In the genomic region with DNA sequence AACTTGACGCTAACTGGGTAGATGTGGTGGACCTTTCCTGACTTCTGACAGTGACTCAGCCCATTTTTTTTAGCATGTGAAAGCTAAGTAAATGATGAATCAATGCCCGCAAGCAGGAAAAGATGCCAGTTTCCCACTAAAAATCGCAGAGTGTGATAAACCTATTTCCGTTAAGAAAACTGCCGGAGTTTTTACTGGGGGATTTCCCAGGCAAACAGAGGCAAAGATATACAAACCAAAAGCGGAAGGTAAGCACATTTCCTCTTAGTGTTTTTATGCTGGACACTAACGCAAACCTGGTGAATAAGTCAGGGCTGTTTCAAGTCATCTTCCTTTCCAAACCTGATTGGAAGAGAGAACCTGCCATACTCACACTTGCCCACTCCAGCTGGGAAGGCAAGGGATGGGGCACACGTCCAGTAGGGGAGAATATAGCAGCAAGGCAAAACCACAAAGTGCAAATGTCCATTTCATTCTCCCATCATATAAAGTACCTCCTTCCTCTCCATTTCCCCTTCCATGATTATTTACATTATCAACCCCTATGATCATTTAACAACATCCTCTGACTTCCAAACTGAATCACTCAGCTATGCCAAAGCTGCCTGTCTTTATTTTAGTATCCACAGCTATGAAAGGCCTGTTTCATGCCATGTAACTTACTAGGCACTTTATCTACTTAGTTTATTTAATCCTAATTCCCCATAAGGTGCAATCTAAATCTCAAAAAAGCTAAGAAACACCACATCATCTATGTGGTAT, we compare ENCODE assay signal across 12 cellular contexts.
DNase-seq lines count a peak whose midpoint lies in the region; ATAC-seq and TF ChIP-seq lines count a peak whose summit lies in the region.
"Had no signal": no experiment of that assay in that cellular context is flagged by ENCODE, and none has a peak within 500 bp of the region (broad histone marks: within the 10 kb centered on the region; RNA-seq: fewer than 3 reads in every experiment).

No MANE protein-coding gene starts in this region.

- H3K79me1 ChIP-seq in IMR-90 (ENCODE audit: low read depth in 1 of 2, low read length in 2 of 2), result peaks cover 6 to 7% of the 10 kb centered on the region in 2 experiments; a peak in 1 of 4 replicates

- peaks cover 8% of the 10 kb centered on the region for H3K9me1 ChIP-seq in IMR-90 (ENCODE audit: insufficient read depth, low read length)

- no peaks in the 10 kb centered on the region for H3K27me3 ChIP-seq in BLaER1 treated with 17β-estradiol and CSF1 and Interleukin-3, amounts not matched to agents 10 nM and 100 nM
- H3K27me3 ChIP-seq in IMR-90 (ENCODE audit: control insufficient read depth, insufficient read depth, low read length), result no peaks in the 10 kb centered on the region
- no peaks in the 10 kb centered on the region for H3K27me3 ChIP-seq in kidney epithelial cell (ENCODE audit: control insufficient read depth, insufficient read depth, low read length)
- no peaks in the 10 kb centered on the region for H3K27me3 ChIP-seq in WERI-Rb-1 (ENCODE audit: insufficient read depth, low read depth, severe bottlenecking)

- peaks cover 20 to 28% (median 21%) of the 10 kb centered on the region in 11 experiments for H3K9me3 ChIP-seq in BLaER1 treated with 17β-estradiol and CSF1 and Interleukin-3, amounts not matched to agents 10 nM and 100 nM (replicated peaks in 1 of 11)
- H3K9me3 ChIP-seq in IMR-90 (ENCODE audit: control insufficient read depth, insufficient read depth, low read length) (no peaks in the 10 kb centered on the region), WERI-Rb-1 (ENCODE audit: severe bottlenecking) (no peaks in the 10 kb centered on the region)
- H3K9me3 ChIP-seq: HAP-1 had no signal

- H3K18ac ChIP-seq in IMR-90 (ENCODE audit: low read depth, low read length), result peak overlapping the region; percentile 46

- peak overlapping the region in 1 of 2 experiments; percentile 57; a peak in 2 of 4 replicates for H4K8ac ChIP-seq in IMR-90 (ENCODE audit: low read depth in 2 of 2, low read length in 2 of 2)

- no peak overlapping the region for H3K4me3 ChIP-seq in BLaER1 treated with 17β-estradiol and CSF1 and Interleukin-3, amounts not matched to agents 10 nM and 100 nM
- H3K4me3 ChIP-seq in IMR-90 (ENCODE audit: insufficient read depth, low read depth, low read length), result no peak overlapping the region
- no peak overlapping the region for H3K4me3 ChIP-seq in kidney epithelial cell (ENCODE audit: low read depth, low read length)
- H3K4me3 ChIP-seq in WERI-Rb-1 (ENCODE audit: low read depth, low read length), result no peak overlapping the region
- H3K4me3 ChIP-seq: HAP-1 had no signal

- dilution Hi-C loops in IMR-90 (cut with HindIII; ENCODE audit: low sequenced_read_pairs, unreplicated experiment), result no loop called here

- BruUV-seq in IMR-90 (replicated peaks; lab: Mats Ljungman, UMichigan), result no TSS peak

- 0 out of 22 replicates have a peak overlapping the region, but pooled peaks of 1 of the 11 experiments have one; percentile 15 for H3K9ac ChIP-seq in BLaER1 treated with 17β-estradiol and CSF1 and Interleukin-3, amounts not matched to agents 10 nM and 100 nM
- no peak overlapping the region for H3K9ac ChIP-seq in IMR-90 (ENCODE audit: low read depth, low read length)

- intact Hi-C loops in IMR-90 (cut with micrococcal nuclease), result loop anchor here (5.0 kb wide), 1 partner anchor 352 kb away; no protein-coding TSS in a partner anchor

- H3K23ac ChIP-seq in IMR-90 (ENCODE audit: low read depth, low read length), result peak overlapping the region; percentile 3; the same call in 1 of the 2 replicates

- peak overlapping the region in 3 of 11 experiments; percentile 3 to 66 (median 55); a peak in 5 of 22 replicates for H3K27ac ChIP-seq in BLaER1 treated with 17β-estradiol and CSF1 and Interleukin-3, amounts not matched to agents 10 nM and 100 nM
- H3K27ac ChIP-seq in IMR-90 (ENCODE audit: insufficient read depth, low read length) (peak overlapping the region; percentile 58), WERI-Rb-1 (no peak overlapping the region)

- TF ChIP-seq CTCF in IMR-90 (conservative IDR thresholded peaks at IDR 0.05; ENCODE audit: low read depth, low read length) (no peak), kidney epithelial cell (IDR thresholded peaks at IDR 0.05; ENCODE audit: insufficient read depth, low read length, poor library complexity, severe bottlenecking) (no peak), WERI-Rb-1 (IDR thresholded peaks at IDR 0.05; ENCODE audit: low read depth, low read length) (no peak)

- no peak for TF ChIP-seq RAD21 in IMR-90 (IDR thresholded peaks at IDR 0.05; ENCODE audit: low read length)

- H2AK9ac ChIP-seq in IMR-90 (replicated peaks; ENCODE audit: low read depth, low read length, poor library complexity), result no peak overlapping the region

- peak; percentile 95 for DNase-seq in IMR-90
- peak; percentile 91 for DNase-seq in astrocyte of the hippocampus (ENCODE audit: low read depth, low spot score)
- DNase-seq in kidney epithelial cell (ENCODE audit: low read depth), result peak; percentile 86
- no peak for DNase-seq in NCI-H524 (lab: John Stamatoyannopoulos, UW)
- no peak for DNase-seq in WERI-Rb-1
- no peak for DNase-seq in NCI-H2196 treated with DMSO at 0.1 percent for 48 hours (lab: John Stamatoyannopoulos, UW; ENCODE audit: unreplicated experiment)
- no peak for DNase-seq in stimulated activated CD4-positive, alpha-beta T cell treated with anti-CD3 and anti-CD28 coated beads, Interleukin-1b, Interleukin-23, amount 100 ng/mL, for 48 hours
- DNase-seq: activated naive CD4-positive, alpha-beta T cell treated with anti-CD3 and anti-CD28 coated beads, Interleukin-2, amount 50 U/mL, for 16 hours; glutamatergic neuron; NCI-H526 treated with DMSO at 0.1 percent for 48 hours had no signal

- peak overlapping the region; percentile 10; the same call in 2 of the 3 replicates for H2BK15ac ChIP-seq in IMR-90 (ENCODE audit: low read depth, low read length)

- H2AFZ ChIP-seq in IMR-90 (replicated peaks; ENCODE audit: low read length, poor library complexity), result no peak overlapping the region

- WGBS in IMR-90 (ENCODE audit: extremely low coverage in 2 of 2, insufficient read length in 1 of 2), 2 experiments, result 0% methylated on average over 2 of the region's 8 CpGs; no CpG with 5 or more reads in 1 of the 2 experiments

- ATAC-seq in IMR-90 (ENCODE audit: low read depth), result peak; percentile 73

- H2BK20ac ChIP-seq in IMR-90 (ENCODE audit: low read depth, low read length), result peak overlapping the region; percentile 40

- H2BK120ac ChIP-seq in IMR-90 (ENCODE audit: low read depth, low read length), result peak overlapping the region; percentile 50; the same call in 1 of the 2 replicates

- peak overlapping the region; percentile 91 for H2BK5ac ChIP-seq in IMR-90 (ENCODE audit: low read depth, low read length, poor library complexity, severe bottlenecking)

- peak overlapping the region; percentile 62 for H2AK5ac ChIP-seq in IMR-90 (ENCODE audit: low read depth, low read length)

- no peak for TF ChIP-seq POLR2A in IMR-90 (IDR thresholded peaks at IDR 0.05; ENCODE audit: low read depth, low read length)

- no peak overlapping the region for H3K14ac ChIP-seq in IMR-90 (replicated peaks; ENCODE audit: low read depth, low read length)

- H4K20me1 ChIP-seq in BLaER1 treated with 17β-estradiol and CSF1 and Interleukin-3, amounts not matched to agents 10 nM and 100 nM, result no peaks in the 10 kb centered on the region
- peaks cover 5% of the 10 kb centered on the region for H4K20me1 ChIP-seq in IMR-90 (ENCODE audit: insufficient read depth, low read length)

- H4K5ac ChIP-seq in IMR-90 (ENCODE audit: low read depth, low read length), result peak overlapping the region; percentile 47

- peak overlapping the region; percentile 73 for H3K4ac ChIP-seq in IMR-90 (ENCODE audit: low read depth, low read length)

- POLR2A ChIA-PET in IMR-90 (lab: Charles Lee; ENCODE audit: unreplicated experiment), result interaction anchor here (0.6 to 1.1 kb wide), 2 partner anchors 12 to 155 kb away, joined by 3 to 6 read pairs; no protein-coding TSS in a partner anchor

- peak overlapping the region in 9 of 11 experiments; percentile 0 to 76 (median 40); a peak in 12 of 22 replicates for H3K4me2 ChIP-seq in BLaER1 treated with 17β-estradiol and CSF1 and Interleukin-3, amounts not matched to agents 10 nM and 100 nM
- H3K4me2 ChIP-seq in IMR-90 (ENCODE audit: low read depth, low read length), result peak overlapping the region; percentile 71

- CTCF ChIA-PET in IMR-90 (lab: Yijun Ruan, JAX), result interaction anchor here (0.6 kb wide), 2 partner anchors 76 to 134 kb away, joined by 3 read pairs; no protein-coding TSS in a partner anchor

- in situ Hi-C loops in IMR-90 (cut with MboI; ENCODE audit: low sequenced_read_pairs), result no loop called here

- peak overlapping the region; percentile 24 for H3K56ac ChIP-seq in IMR-90 (ENCODE audit: extremely low read depth, insufficient read depth, low read length)

- H4K91ac ChIP-seq in IMR-90 (ENCODE audit: insufficient read depth, low read depth, low read length), result peak overlapping the region; percentile 68; the same call in 1 of the 2 replicates

- H3K36me3 ChIP-seq in BLaER1 treated with 17β-estradiol and CSF1 and Interleukin-3, amounts not matched to agents 10 nM and 100 nM, result no peaks in the 10 kb centered on the region
- H3K36me3 ChIP-seq in IMR-90 (ENCODE audit: control insufficient read depth, insufficient read depth, low read length), result peaks cover 8% of the 10 kb centered on the region; the same call in 1 of the 2 replicates
- H3K36me3 ChIP-seq in kidney epithelial cell (ENCODE audit: control insufficient read depth, insufficient read depth, low read length), result no peaks in the 10 kb centered on the region
- H3K36me3 ChIP-seq in WERI-Rb-1, result no peaks in the 10 kb centered on the region
- H3K36me3 ChIP-seq: HAP-1 had no signal

- H3K4me1 ChIP-seq in BLaER1 treated with 17β-estradiol and CSF1 and Interleukin-3, amounts not matched to agents 10 nM and 100 nM, result peaks cover 0 to 72% (median 16%) of the 10 kb centered on the region in 10 experiments; a peak in 18 of 20 replicates
- peaks cover 10% of the 10 kb centered on the region for H3K4me1 ChIP-seq in IMR-90 (ENCODE audit: control insufficient read depth, insufficient read depth, low read length)

TF ChIP-seq in IMR-90, 13 proteins besides CTCF, POLR2A, EP300 and RAD21 (continues in another document):
- TF ChIP-seq SMC3 (IDR thresholded peaks at IDR 0.05; ENCODE audit: low read depth, low read length), result no peak
- no peak for TF ChIP-seq RFX5 (IDR thresholded peaks at IDR 0.05; ENCODE audit: low read depth, low read length)
- no peak for TF ChIP-seq CHD1 (IDR thresholded peaks at IDR 0.05; ENCODE audit: low read depth, low read length)
- TF ChIP-seq, protein P1, sequence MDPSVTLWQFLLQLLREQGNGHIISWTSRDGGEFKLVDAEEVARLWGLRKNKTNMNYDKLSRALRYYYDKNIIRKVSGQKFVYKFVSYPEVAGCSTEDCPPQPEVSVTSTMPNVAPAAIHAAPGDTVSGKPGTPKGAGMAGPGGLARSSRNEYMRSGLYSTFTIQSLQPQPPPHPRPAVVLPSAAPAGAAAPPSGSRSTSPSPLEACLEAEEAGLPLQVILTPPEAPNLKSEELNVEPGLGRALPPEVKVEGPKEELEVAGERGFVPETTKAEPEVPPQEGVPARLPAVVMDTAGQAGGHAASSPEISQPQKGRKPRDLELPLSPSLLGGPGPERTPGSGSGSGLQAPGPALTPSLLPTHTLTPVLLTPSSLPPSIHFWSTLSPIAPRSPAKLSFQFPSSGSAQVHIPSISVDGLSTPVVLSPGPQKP (IDR thresholded peaks at IDR 0.05; ENCODE audit: borderline replicate concordance, low read depth, low read length), result no peak

Comparison
In these comparisons a context has a peak if more than half of its experiments do, and no peak if none do; other contexts are left out.
1. DNase-seq: peak in IMR-90 (single experiment), astrocyte of the hippocampus (single experiment) and kidney epithelial cell (single experiment); none in NCI-H524 (0 of 2), WERI-Rb-1 (single experiment), NCI-H2196 treated with DMSO at 0.1 percent for 48 hours (single experiment) and stimulated activated CD4-positive, alpha-beta T cell treated with anti-CD3 and anti-CD28 coated beads, Interleukin-1b, Interleukin-23, amount 100 ng/mL, for 48 hours (single experiment).